In the genomic region with DNA sequence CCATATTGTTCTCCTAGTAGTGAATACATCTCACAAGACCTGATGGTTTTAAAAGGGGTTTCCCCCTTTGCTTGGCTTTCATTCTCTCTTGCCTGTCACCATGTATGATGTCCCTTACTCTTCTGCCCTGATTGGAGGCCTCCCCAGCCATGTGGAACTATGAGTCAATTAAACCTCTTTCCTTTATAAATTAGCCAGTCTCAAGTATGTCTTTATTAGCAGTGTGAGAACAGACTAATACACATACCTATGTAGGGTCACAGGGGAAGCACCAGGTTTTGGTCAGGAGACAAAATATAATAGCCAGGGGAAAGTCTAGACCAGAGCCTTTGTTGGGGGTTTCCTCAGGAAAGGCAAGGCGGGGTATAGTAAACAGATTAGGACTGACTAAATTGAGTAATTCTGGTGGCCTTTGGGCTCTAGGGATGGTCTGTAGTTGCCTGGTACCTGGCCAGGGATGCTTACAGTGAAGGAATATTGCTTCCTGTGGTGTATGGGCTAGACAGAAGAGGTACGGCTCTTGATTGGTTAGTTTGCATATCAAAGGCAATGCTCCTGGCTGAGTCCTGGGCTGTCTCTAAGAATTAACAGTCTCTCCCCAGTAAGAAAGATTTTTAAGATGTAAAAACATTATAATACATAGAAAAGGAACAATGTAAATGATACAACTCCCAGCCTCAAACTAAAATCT, we compare ENCODE assay signal across 1 cellular context.
TF ChIP-seq lines count a peak whose summit lies in the region.

No MANE protein-coding gene starts in this region.

TF ChIP-seq in GM12878, 131 proteins besides CTCF, POLR2A, EP300 and RAD21 (continued from another document):
- TF ChIP-seq, protein P1, sequence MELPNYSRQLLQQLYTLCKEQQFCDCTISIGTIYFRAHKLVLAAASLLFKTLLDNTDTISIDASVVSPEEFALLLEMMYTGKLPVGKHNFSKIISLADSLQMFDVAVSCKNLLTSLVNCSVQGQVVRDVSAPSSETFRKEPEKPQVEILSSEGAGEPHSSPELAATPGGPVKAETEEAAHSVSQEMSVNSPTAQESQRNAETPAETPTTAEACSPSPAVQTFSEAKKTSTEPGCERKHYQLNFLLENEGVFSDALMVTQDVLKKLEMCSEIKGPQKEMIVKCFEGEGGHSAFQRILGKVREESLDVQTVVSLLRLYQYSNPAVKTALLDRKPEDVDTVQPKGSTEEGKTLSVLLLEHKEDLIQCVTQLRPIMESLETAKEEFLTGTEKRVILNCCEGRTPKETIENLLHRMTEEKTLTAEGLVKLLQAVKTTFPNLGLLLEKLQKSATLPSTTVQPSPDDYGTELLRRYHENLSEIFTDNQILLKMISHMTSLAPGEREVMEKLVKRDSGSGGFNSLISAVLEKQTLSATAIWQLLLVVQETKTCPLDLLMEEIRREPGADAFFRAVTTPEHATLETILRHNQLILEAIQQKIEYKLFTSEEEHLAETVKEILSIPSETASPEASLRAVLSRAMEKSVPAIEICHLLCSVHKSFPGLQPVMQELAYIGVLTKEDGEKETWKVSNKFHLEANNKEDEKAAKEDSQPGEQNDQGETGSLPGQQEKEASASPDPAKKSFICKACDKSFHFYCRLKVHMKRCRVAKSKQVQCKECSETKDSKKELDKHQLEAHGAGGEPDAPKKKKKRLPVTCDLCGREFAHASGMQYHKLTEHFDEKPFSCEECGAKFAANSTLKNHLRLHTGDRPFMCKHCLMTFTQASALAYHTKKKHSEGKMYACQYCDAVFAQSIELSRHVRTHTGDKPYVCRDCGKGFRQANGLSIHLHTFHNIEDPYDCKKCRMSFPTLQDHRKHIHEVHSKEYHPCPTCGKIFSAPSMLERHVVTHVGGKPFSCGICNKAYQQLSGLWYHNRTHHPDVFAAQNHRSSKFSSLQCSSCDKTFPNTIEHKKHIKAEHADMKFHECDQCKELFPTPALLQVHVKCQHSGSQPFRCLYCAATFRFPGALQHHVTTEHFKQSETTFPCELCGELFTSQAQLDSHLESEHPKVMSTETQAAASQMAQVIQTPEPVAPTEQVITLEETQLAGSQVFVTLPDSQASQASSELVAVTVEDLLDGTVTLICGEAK (IDR thresholded peaks at IDR 0.05; ENCODE audit: borderline replicate concordance), result no peak; the same call in 1 of the 2 replicates
- TF ChIP-seq POLR2AphosphoS2 (IDR thresholded peaks at IDR 0.05; ENCODE audit: low read depth, low read length) (no peak), BHLHE40 (IDR thresholded peaks at IDR 0.05; ENCODE audit: borderline replicate concordance in 1 of 2, low read depth in 2 of 2, low read length in 1 of 2) (peak in 1 of 2 experiments; percentile 45; a peak in 1 of 4 replicates), RELA (IDR thresholded peaks at IDR 0.05; ENCODE audit: borderline replicate concordance, partially characterized antibody) (peak; percentile 14), ZNF207 (IDR thresholded peaks at IDR 0.05; ENCODE audit: borderline replicate concordance) (no peak), MLLT1 (IDR thresholded peaks at IDR 0.05) (peak; percentile 84), TBL1XR1 (IDR thresholded peaks at IDR 0.05; ENCODE audit: low read depth, low read length) (no peak), NR2C1 (IDR thresholded peaks at IDR 0.05) (no peak), SKIL (IDR thresholded peaks at IDR 0.05; ENCODE audit: low read depth, poor library complexity, severe bottlenecking) (peak; percentile 54), NFIC (IDR thresholded peaks at IDR 0.05; ENCODE audit: low read depth, low read length) (no peak), IKZF2 (IDR thresholded peaks at IDR 0.05) (peak in 1 of 2 experiments; percentile 39; a peak in 2 of 4 replicates), RELB (IDR thresholded peaks at IDR 0.05; ENCODE audit: low read depth) (peak; percentile 62; the same call in 1 of the 2 replicates)
- TF ChIP-seq, protein P2, sequence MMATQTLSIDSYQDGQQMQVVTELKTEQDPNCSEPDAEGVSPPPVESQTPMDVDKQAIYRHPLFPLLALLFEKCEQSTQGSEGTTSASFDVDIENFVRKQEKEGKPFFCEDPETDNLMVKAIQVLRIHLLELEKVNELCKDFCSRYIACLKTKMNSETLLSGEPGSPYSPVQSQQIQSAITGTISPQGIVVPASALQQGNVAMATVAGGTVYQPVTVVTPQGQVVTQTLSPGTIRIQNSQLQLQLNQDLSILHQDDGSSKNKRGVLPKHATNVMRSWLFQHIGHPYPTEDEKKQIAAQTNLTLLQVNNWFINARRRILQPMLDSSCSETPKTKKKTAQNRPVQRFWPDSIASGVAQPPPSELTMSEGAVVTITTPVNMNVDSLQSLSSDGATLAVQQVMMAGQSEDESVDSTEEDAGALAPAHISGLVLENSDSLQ (IDR thresholded peaks at IDR 0.05), result peak; percentile 73
- TF ChIP-seq, protein P3, sequence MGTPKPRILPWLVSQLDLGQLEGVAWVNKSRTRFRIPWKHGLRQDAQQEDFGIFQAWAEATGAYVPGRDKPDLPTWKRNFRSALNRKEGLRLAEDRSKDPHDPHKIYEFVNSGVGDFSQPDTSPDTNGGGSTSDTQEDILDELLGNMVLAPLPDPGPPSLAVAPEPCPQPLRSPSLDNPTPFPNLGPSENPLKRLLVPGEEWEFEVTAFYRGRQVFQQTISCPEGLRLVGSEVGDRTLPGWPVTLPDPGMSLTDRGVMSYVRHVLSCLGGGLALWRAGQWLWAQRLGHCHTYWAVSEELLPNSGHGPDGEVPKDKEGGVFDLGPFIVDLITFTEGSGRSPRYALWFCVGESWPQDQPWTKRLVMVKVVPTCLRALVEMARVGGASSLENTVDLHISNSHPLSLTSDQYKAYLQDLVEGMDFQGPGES (IDR thresholded peaks at IDR 0.05), result no peak
